22 cellular contexts compared by ENCODE assay signal in the genomic region with DNA sequence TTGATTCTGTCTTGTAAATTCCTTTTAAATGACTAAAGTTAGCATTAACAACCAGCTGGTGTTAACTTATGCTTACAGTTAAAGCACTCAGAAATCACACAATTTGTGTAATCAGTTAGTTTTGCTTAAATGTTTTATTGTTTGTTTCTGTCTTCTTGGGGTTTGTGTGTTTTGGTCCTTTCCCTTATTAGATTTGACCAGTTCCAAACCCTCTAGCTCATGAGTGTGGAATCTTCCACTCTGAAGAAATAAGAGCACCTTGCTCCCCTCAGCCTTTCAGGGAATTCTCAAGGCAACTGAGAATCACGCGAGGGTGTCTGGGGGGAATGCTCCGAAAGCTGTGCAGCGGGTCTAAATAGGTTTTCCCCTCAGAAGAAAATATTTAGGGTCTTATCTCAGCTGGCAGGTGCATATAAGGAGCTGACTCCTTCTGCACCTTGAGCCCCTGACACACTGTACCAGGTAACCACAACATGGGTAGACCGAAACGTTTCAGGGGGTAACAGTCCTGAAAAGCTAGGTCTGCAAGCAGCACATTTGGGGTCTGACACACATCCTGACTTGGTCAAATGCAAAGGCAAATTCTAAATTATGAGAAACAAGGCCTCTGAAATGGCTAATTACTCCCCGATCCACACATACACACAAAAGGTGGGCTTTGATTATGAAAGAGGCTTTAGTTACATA.
DNase-seq lines count a peak whose midpoint lies in the region; ATAC-seq, FAIRE-seq and TF ChIP-seq lines count a peak whose summit lies in the region.
"Had no signal": no experiment of that assay in that cellular context is flagged by ENCODE, and none has a peak within 500 bp of the region (broad histone marks: within the 10 kb centered on the region; RNA-seq: fewer than 3 reads in every experiment).

No MANE protein-coding gene starts in this region.

- intact Hi-C loops in K562 (cut with micrococcal nuclease), result no loop called here
- intact Hi-C loops in right lobe of liver (cut with DNase I), result no loop called here

- TF ChIP-seq CTCF in K562 (IDR thresholded peaks at IDR 0.05 in 2 of 3, conservative IDR thresholded peaks at IDR 0.05 in 1 of 3; ENCODE audit: insufficient read depth in 2 of 3, low read depth in 1 of 3, low read length in 3 of 3) (no peak), neural progenitor cell (IDR thresholded peaks at IDR 0.05) (no peak), right lobe of liver (IDR thresholded peaks at IDR 0.05) (no peak)

- H3K9ac ChIP-seq in HUES48 (ENCODE audit: low read depth, low read length) (no peak overlapping the region), K562 (ENCODE audit: insufficient read depth in 1 of 2, low read depth in 2 of 2, low read length in 2 of 2) (peak overlapping the region in 1 of 2 experiments; percentile 68; a peak in 1 of 4 replicates), neural progenitor cell (no peak overlapping the region)
- H3K9ac ChIP-seq: GM23248, KMS-11 had no signal

- peaks cover 14 to 31% of the 10 kb centered on the region in 2 donors for H3K27me3 Mint-ChIP-seq in CD8-positive, alpha-beta memory T cell
- H3K27me3 Mint-ChIP-seq in neural progenitor cell (ENCODE audit: insufficient read depth, low read depth), result no peaks in the 10 kb centered on the region
- H3K27me3 Mint-ChIP-seq in activated CD8-positive, alpha-beta memory T cell treated with anti-CD3 and anti-CD28 coated beads, Interleukin-2, amount 10 ng/mL, durations not matched to agents 7 days and 5 days, result peaks cover 58% of the 10 kb centered on the region

- peaks cover 0 to 12% (median 8%) of the 10 kb centered on the region in 5 donors for H3K9me3 Mint-ChIP-seq in CD8-positive, alpha-beta memory T cell
- no peaks in the 10 kb centered on the region for H3K9me3 Mint-ChIP-seq in neural progenitor cell
- H3K9me3 Mint-ChIP-seq in activated CD8-positive, alpha-beta memory T cell treated with anti-CD3 and anti-CD28 coated beads, Interleukin-2, amount 10 ng/mL, durations not matched to agents 7 days and 5 days (ENCODE audit: low read depth), result no peaks in the 10 kb centered on the region

- no peaks in the 10 kb centered on the region for H3K36me3 Mint-ChIP-seq in CD8-positive, alpha-beta memory T cell
- no peaks in the 10 kb centered on the region for H3K36me3 Mint-ChIP-seq in neural progenitor cell
- no peaks in the 10 kb centered on the region for H3K36me3 Mint-ChIP-seq in activated CD8-positive, alpha-beta memory T cell treated with anti-CD3 and anti-CD28 coated beads, Interleukin-2, amount 10 ng/mL, durations not matched to agents 7 days and 5 days

- H3K4me2 ChIP-seq in K562 (ENCODE audit: insufficient read depth, low read length), result peak overlapping the region; percentile 15; the same call in 1 of the 2 replicates
- H3K4me2 ChIP-seq in neural progenitor cell, result no peak overlapping the region
- H3K4me2 ChIP-seq: A549, KMS-11 had no signal

- in situ Hi-C loops in K562 (cut with MboI), result no loop called here

- peak overlapping the region; percentile 69 for H2AFZ ChIP-seq in K562 (ENCODE audit: low read depth, low read length)
- H2AFZ ChIP-seq in neural progenitor cell (replicated peaks), result peak overlapping the region; percentile 66
- H2AFZ ChIP-seq: GM23248 had no signal

- TF ChIP-seq POLR2A in K562 (conservative IDR thresholded peaks at IDR 0.05), result no peak
- TF ChIP-seq POLR2A in right lobe of liver (IDR thresholded peaks at IDR 0.05), result no peak

- H3K4me1 ChIP-seq in CD8-positive, alpha-beta memory T cell (ENCODE audit: insufficient read depth, low read length), result no peaks in the 10 kb centered on the region
- H3K4me1 ChIP-seq in HUES48 (ENCODE audit: control insufficient read depth, insufficient read depth, low read length) (peaks cover 31% of the 10 kb centered on the region), K562 (replicated peaks in 1 of 2; ENCODE audit: control insufficient read depth in 2 of 2, insufficient read depth in 2 of 2, low read length in 2 of 2) (peaks cover 7 to 18% of the 10 kb centered on the region in 2 experiments; a peak in 4 of 5 replicates), neural progenitor cell (no peaks in the 10 kb centered on the region), right lobe of liver (no peaks in the 10 kb centered on the region)
- H3K4me1 ChIP-seq: A549 had no signal

- TF ChIP-seq RAD21 in K562 (CRISPR knock-in tag; conservative IDR thresholded peaks at IDR 0.05 in 1 of 2, IDR thresholded peaks at IDR 0.05 in 1 of 2), result no peak

- H3K36me3 ChIP-seq in CD8-positive, alpha-beta memory T cell (ENCODE audit: insufficient read depth, low read length), result no peaks in the 10 kb centered on the region
- no peaks in the 10 kb centered on the region for H3K36me3 ChIP-seq in HUES48 (ENCODE audit: control insufficient read depth, insufficient read depth, low read length)
- no peaks in the 10 kb centered on the region for H3K36me3 ChIP-seq in K562 (ENCODE audit: control insufficient read depth, insufficient read depth, low read length)
- peaks cover 4% of the 10 kb centered on the region for H3K36me3 ChIP-seq in neural progenitor cell
- H3K36me3 ChIP-seq in right lobe of liver, result no peaks in the 10 kb centered on the region

- no peaks in the 10 kb centered on the region for H3K27me3 ChIP-seq in CD8-positive, alpha-beta memory T cell (ENCODE audit: insufficient read depth, low read length, poor library complexity, severe bottlenecking)
- H3K27me3 ChIP-seq in HUES48 (ENCODE audit: control insufficient read depth, insufficient read depth, low read length), result no peaks in the 10 kb centered on the region
- H3K27me3 ChIP-seq in K562 (ENCODE audit: control insufficient read depth in 2 of 2, insufficient read depth in 2 of 2, low read length in 2 of 2), result no peaks in the 10 kb centered on the region
- no peaks in the 10 kb centered on the region for H3K27me3 ChIP-seq in neural progenitor cell
- H3K27me3 ChIP-seq in right lobe of liver, result no peaks in the 10 kb centered on the region

- H3K79me2 ChIP-seq in K562 (ENCODE audit: control insufficient read depth, insufficient read depth, low read length) (no peaks in the 10 kb centered on the region), neural progenitor cell (ENCODE audit: low read depth) (no peaks in the 10 kb centered on the region)

- H3K4me3 ChIP-seq in CD8-positive, alpha-beta memory T cell (ENCODE audit: low read length), result no peak overlapping the region
- H3K4me3 ChIP-seq in HUES48 (ENCODE audit: low read depth, low read length) (peak overlapping the region; percentile 22; the same call in 1 of the 2 replicates), K562 (no peak overlapping the region), neural progenitor cell (no peak overlapping the region), right lobe of liver (no peak overlapping the region)
- H3K4me3 ChIP-seq: A549, GM12878, GM23248 had no signal

- no peak for FAIRE-seq in K562 (lab: Jason Lieb, UNC)
- FAIRE-seq: A549, GM12878, GM19239, HTR-8/SVneo had no signal

- ATAC-seq in K562 (peak; percentile 65), right lobe of liver (no peak), GM19467 (IDR thresholded peaks at IDR 0.05; ENCODE audit: unreplicated experiment) (no peak)
- ATAC-seq in activated CD8-positive, alpha-beta memory T cell treated with anti-CD3 and anti-CD28 coated beads, Interleukin-2, amount 10 ng/mL, durations not matched to agents 7 days and 5 days, result no peak
- ATAC-seq: A549, GM12878 had no signal

- POLR2A ChIA-PET in CD8-positive, alpha-beta memory T cell (lab: Charles Lee), result no interaction called here
- POLR2A ChIA-PET in K562 (lab: Yijun Ruan, JAX), result interaction anchor here (0.6 to 2.5 kb wide), 6 partner anchors 10 to 220 kb away, joined by 3 to 9 read pairs (median 4); no protein-coding TSS in a partner anchor

- TF ChIP-seq EP300 in K562 (IDR thresholded peaks at IDR 0.05; ENCODE audit: low read length), result no peak

- no peaks in the 10 kb centered on the region for H3K9me1 ChIP-seq in K562 (ENCODE audit: control insufficient read depth, insufficient read depth, low read length)

- no peak overlapping the region for H3K4me3 Mint-ChIP-seq in CD8-positive, alpha-beta memory T cell
- no peak overlapping the region for H3K4me3 Mint-ChIP-seq in neural progenitor cell
- no peak overlapping the region for H3K4me3 Mint-ChIP-seq in activated CD8-positive, alpha-beta memory T cell treated with anti-CD3 and anti-CD28 coated beads, Interleukin-2, amount 10 ng/mL, durations not matched to agents 7 days and 5 days
- H3K4me3 Mint-ChIP-seq: CD4-positive, alpha-beta T cell had no signal

- no peak for DNase-seq in CD8-positive, alpha-beta memory T cell
- DNase-seq in K562 (ENCODE audit: extremely low read depth in 1 of 4, low spot score in 3 of 4) (no peak), neural progenitor cell (ENCODE audit: low spot score) (no peak), right lobe of liver (no peak)
- no peak for DNase-seq in activated CD8-positive, alpha-beta memory T cell treated with anti-CD3 and anti-CD28 coated beads, Interleukin-2, amount 10 ng/mL, durations not matched to agents 7 days and 5 days
- DNase-seq: AML-193; Calu3; CD4-positive, alpha-beta T cell; DMS53; DND-41; EL; GM23248; H7 had no signal

- no TSS peak for BruUV-seq in K562 (replicated peaks; lab: Mats Ljungman, UMichigan)

- H3K27ac Mint-ChIP-seq in CD8-positive, alpha-beta memory T cell, result no peak overlapping the region
- no peak overlapping the region for H3K27ac Mint-ChIP-seq in neural progenitor cell
- H3K27ac Mint-ChIP-seq in activated CD8-positive, alpha-beta memory T cell treated with anti-CD3 and anti-CD28 coated beads, Interleukin-2, amount 10 ng/mL, durations not matched to agents 7 days and 5 days, result no peak overlapping the region
- H3K27ac Mint-ChIP-seq: CD4-positive, alpha-beta T cell had no signal

- H3F3A ChIP-seq in neural progenitor cell (ENCODE audit: low read depth), result no peaks in the 10 kb centered on the region

- no peaks in the 10 kb centered on the region for H3K9me3 ChIP-seq in CD8-positive, alpha-beta memory T cell (ENCODE audit: low read length)
- peaks cover 6% of the 10 kb centered on the region for H3K9me3 ChIP-seq in HUES48 (ENCODE audit: control insufficient read depth, insufficient read depth, low read length)
- H3K9me3 ChIP-seq in K562 (replicated peaks; ENCODE audit: control insufficient read depth, insufficient read depth, low read depth, low read length), result 0 out of 2 replicates have a peak, but pooled peaks cover 2% of the 10 kb centered on the region
- H3K9me3 ChIP-seq in neural progenitor cell (ENCODE audit: low read depth), result peaks cover 17% of the 10 kb centered on the region
- H3K9me3 ChIP-seq in right lobe of liver, result no peaks in the 10 kb centered on the region
- H3K9me3 ChIP-seq: A549 had no signal

- H3K4me1 Mint-ChIP-seq in CD8-positive, alpha-beta memory T cell, result no peaks in the 10 kb centered on the region
- H3K4me1 Mint-ChIP-seq in neural progenitor cell, result no peaks in the 10 kb centered on the region
- no peaks in the 10 kb centered on the region for H3K4me1 Mint-ChIP-seq in activated CD8-positive, alpha-beta memory T cell treated with anti-CD3 and anti-CD28 coated beads, Interleukin-2, amount 10 ng/mL, durations not matched to agents 7 days and 5 days

- WGBS in K562 (ENCODE audit: insufficient coverage, low coverage, missing lambda C conversion rate), result 33% methylated on average over 7 of the region's 7 CpGs
- 67% methylated on average over 4 of the region's 7 CpGs for WGBS in right lobe of liver (ENCODE audit: insufficient coverage, low coverage, low lambda C conversion rate, missing lambda C conversion rate)

- no peaks in the 10 kb centered on the region for H4K20me1 ChIP-seq in K562 (replicated peaks; ENCODE audit: control insufficient read depth, insufficient read depth, low read length)
- no peaks in the 10 kb centered on the region for H4K20me1 ChIP-seq in neural progenitor cell (ENCODE audit: low read depth)

- peak overlapping the region; percentile 14 for H3K27ac ChIP-seq in CD8-positive, alpha-beta memory T cell (ENCODE audit: low read depth, low read length)
- H3K27ac ChIP-seq in HUES48 (ENCODE audit: low read depth, low read length) (peak overlapping the region; percentile 37), K562 (ENCODE audit: extremely low read depth, low read depth, low read length) (no peak overlapping the region; the same call in 2 of the 3 replicates), neural progenitor cell (no peak overlapping the region), right lobe of liver (no peak overlapping the region)
- H3K27ac ChIP-seq: 22Rv1, A549, C4-2B, GM23248, KMS-11 had no signal

- CTCF ChIA-PET in CD8-positive, alpha-beta memory T cell (lab: Charles Lee), result no interaction called here
- CTCF ChIA-PET in K562 (lab: Yijun Ruan, JAX; ENCODE audit: low intra/inter-chr PET ratio), result no interaction called here
- CTCF ChIA-PET in activated CD8-positive, alpha-beta memory T cell treated with anti-CD3 and anti-CD28 coated beads, Interleukin-2, amount 10 ng/mL, durations not matched to agents 7 days and 5 days (lab: Charles Lee), result interaction anchor here (0.7 kb wide), 1 partner anchor 666 kb away, joined by 4 read pairs; no protein-coding TSS in a partner anchor

Comparison
In these comparisons a context has a peak if more than half of its experiments do, and no peak if none do; other contexts are left out.
1. H3K27ac ChIP-seq: peak in CD8-positive, alpha-beta memory T cell (single experiment) and HUES48 (single experiment); none in K562 (single experiment), neural progenitor cell (single experiment) and right lobe of liver (0 of 3).